ENCODE assay signal across 9 cellular contexts in genomic region chr12:100733817-100734593, GRCh38.
DNase-seq lines count a peak whose midpoint lies in the region; ATAC-seq and TF ChIP-seq lines count a peak whose summit lies in the region.
"Had no signal": no experiment of that assay in that cellular context is flagged by ENCODE, and none has a peak within 500 bp of the region (broad histone marks: within the 10 kb centered on the region; RNA-seq: fewer than 3 reads in every experiment).

No MANE protein-coding gene starts in this region.

- H3K4me3 Mint-ChIP-seq in neural crest cell: no peak overlapping the region
- H3K4me3 Mint-ChIP-seq in activated T-helper 17 cell treated with anti-CD3 and anti-CD28 coated beads, Interleukin-2, amount 50 U/mL, for 72 hours: no peak overlapping the region
- H3K4me3 Mint-ChIP-seq: B cell had no signal

- peak; percentile 51 for ATAC-seq in HG02763 (IDR thresholded peaks at IDR 0.05; ENCODE audit: unreplicated experiment)
- no peak for ATAC-seq in activated T-helper 17 cell treated with anti-CD3 and anti-CD28 coated beads, Interleukin-2, amount 50 U/mL, for 72 hours (replicated peaks)

- no peaks in the 10 kb centered on the region for H3K9me3 Mint-ChIP-seq in neural crest cell
- no peaks in the 10 kb centered on the region for H3K9me3 Mint-ChIP-seq in activated T-helper 17 cell treated with anti-CD3 and anti-CD28 coated beads, Interleukin-2, amount 50 U/mL, for 72 hours

- no peaks in the 10 kb centered on the region for H3K36me3 Mint-ChIP-seq in neural crest cell (ENCODE audit: low read depth)
- no peaks in the 10 kb centered on the region for H3K36me3 Mint-ChIP-seq in activated T-helper 17 cell treated with anti-CD3 and anti-CD28 coated beads, Interleukin-2, amount 50 U/mL, for 72 hours (ENCODE audit: low read depth)

- no peak overlapping the region for H3K27ac Mint-ChIP-seq in neural crest cell (ENCODE audit: unreplicated experiment)
- H3K27ac Mint-ChIP-seq in activated T-helper 17 cell treated with anti-CD3 and anti-CD28 coated beads, Interleukin-2, amount 50 U/mL, for 72 hours: no peak overlapping the region
- H3K27ac Mint-ChIP-seq: B cell had no signal

- peaks cover 32% of the 10 kb centered on the region for H3K27me3 Mint-ChIP-seq in neural crest cell (ENCODE audit: low read depth)
- peaks cover 21% of the 10 kb centered on the region for H3K27me3 Mint-ChIP-seq in activated T-helper 17 cell treated with anti-CD3 and anti-CD28 coated beads, Interleukin-2, amount 50 U/mL, for 72 hours

- DNase-seq in DMS79 treated with DMSO at 0.1 percent for 48 hours (lab: John Stamatoyannopoulos, UW): peak; percentile 62
- no peak for DNase-seq in DMS79 (lab: John Stamatoyannopoulos, UW)
- peak; percentile 35 for DNase-seq in NCI-H2196 treated with DMSO at 0.1 percent for 48 hours (lab: John Stamatoyannopoulos, UW; ENCODE audit: unreplicated experiment)
- peak; percentile 21 for DNase-seq in cerebellum (ENCODE audit: low spot score)
- DNase-seq in neural crest cell (ENCODE audit: low read depth, low spot score): no peak
- no peak for DNase-seq in retina

- TF ChIP-seq CTCF in neural crest cell (conservative IDR thresholded peaks at IDR 0.05): peak; percentile 73

- no peaks in the 10 kb centered on the region for H3K4me1 Mint-ChIP-seq in neural crest cell
- no peaks in the 10 kb centered on the region for H3K4me1 Mint-ChIP-seq in activated T-helper 17 cell treated with anti-CD3 and anti-CD28 coated beads, Interleukin-2, amount 50 U/mL, for 72 hours
- H3K4me1 Mint-ChIP-seq: B cell had no signal

Comparison
In these comparisons a context has a peak if more than half of its experiments do, and no peak if none do; other contexts are left out.
1. DNase-seq: peak in DMS79 treated with DMSO at 0.1 percent for 48 hours (single experiment), NCI-H2196 treated with DMSO at 0.1 percent for 48 hours (single experiment) and cerebellum (single experiment); none in DMS79 (single experiment), neural crest cell (single experiment) and retina (single experiment).